In genomic region chr1:15096293-15096692, GRCh38 we compare ENCODE assay signal across 17 cellular contexts. TPM values are rescaled to one million over a fixed set of nuclear protein-coding genes. Genes with fewer than 3 reads are reported as not detected.
A peak's percentile ranks its signal among the peaks of the same experiment; 100 is the strongest.
DNase-seq lines count a peak whose midpoint lies in the region; ATAC-seq and TF ChIP-seq lines count a peak whose summit lies in the region.
"Had no signal": no experiment of that assay in that cellular context is flagged by ENCODE, and none has a peak within 500 bp of the region (broad histone marks: within the 10 kb centered on the region; RNA-seq: fewer than 3 reads in every experiment).

No MANE protein-coding gene starts in this region.

- no peaks in the 10 kb centered on the region for H3K79me2 ChIP-seq in OCI-LY3 (ENCODE audit: low read length)

- no peak for ATAC-seq in left ventricle myocardium superior
- no peak for ATAC-seq in Right ventricle myocardium superior (ENCODE audit: poor library complexity)

- 83 to 91% (median 90%) methylated on average over 7 of the region's 7 CpGs for WGBS in spleen, 5 donors

- no peaks in the 10 kb centered on the region for H3K9me3 ChIP-seq in OCI-LY3 (ENCODE audit: insufficient read depth, low read length)
- H3K9me3 ChIP-seq in spleen: no peaks in the 10 kb centered on the region
- no peaks in the 10 kb centered on the region for H3K9me3 ChIP-seq in vagina
- H3K9me3 ChIP-seq: BE2C; BLaER1 treated with 17β-estradiol and CSF1 and Interleukin-3, amounts not matched to agents 10 nM and 100 nM; HAP-1 had no signal

- no peaks in the 10 kb centered on the region for H4K20me1 ChIP-seq in OCI-LY3 (ENCODE audit: insufficient read depth, low read length)

- TF ChIP-seq CTCF in OCI-LY3 (IDR thresholded peaks at IDR 0.05; ENCODE audit: low read depth, low read length): no peak
- TF ChIP-seq CTCF in spleen (IDR thresholded peaks at IDR 0.05 in 8 of 11, conservative IDR thresholded peaks at IDR 0.05 in 3 of 11): no peak
- TF ChIP-seq CTCF in vagina (IDR thresholded peaks at IDR 0.05): no peak

- H3K9ac ChIP-seq in OCI-LY3 (ENCODE audit: low read length): no peak overlapping the region
- H3K9ac ChIP-seq: BLaER1 treated with 17β-estradiol and CSF1 and Interleukin-3, amounts not matched to agents 10 nM and 100 nM had no signal

- H3K4me3 ChIP-seq in OCI-LY3 (ENCODE audit: low read length) (no peak overlapping the region), spleen (no peak overlapping the region), vagina (no peak overlapping the region)
- H3K4me3 ChIP-seq: BLaER1 treated with 17β-estradiol and CSF1 and Interleukin-3, amounts not matched to agents 10 nM and 100 nM; HAP-1 had no signal

- no peak overlapping the region for H3K27ac ChIP-seq in OCI-LY3 (ENCODE audit: low read length)
- H3K27ac ChIP-seq in spleen: no peak overlapping the region
- H3K27ac ChIP-seq in vagina: no peak overlapping the region
- H3K27ac ChIP-seq: 22Rv1; BLaER1 treated with 17β-estradiol and CSF1 and Interleukin-3, amounts not matched to agents 10 nM and 100 nM had no signal

- H3K36me3 ChIP-seq in OCI-LY3 (replicated peaks; ENCODE audit: low read depth, low read length) (no peaks in the 10 kb centered on the region), spleen (peaks cover 0 to 9% (median 0%) of the 10 kb centered on the region in 6 donors), vagina (no peaks in the 10 kb centered on the region)
- H3K36me3 ChIP-seq: BE2C; BLaER1 treated with 17β-estradiol and CSF1 and Interleukin-3, amounts not matched to agents 10 nM and 100 nM; HAP-1 had no signal

- intact Hi-C loops in left ventricle myocardium superior (cut with micrococcal nuclease): no loop called here
- intact Hi-C loops in Right ventricle myocardium superior (cut with DNase I): no loop called here
- intact Hi-C loops in spleen (cut with DNase I; ENCODE audit: low total_unique reads): no loop called here
- intact Hi-C loops in vagina (cut with DNase I): no loop called here

- TF ChIP-seq POLR2A in spleen (IDR thresholded peaks at IDR 0.05) (no peak), vagina (IDR thresholded peaks at IDR 0.05) (no peak)

- 0 out of 2 replicates have a peak overlapping the region, but pooled peaks have one; percentile 72 for H3K4me2 ChIP-seq in OCI-LY3 (ENCODE audit: low read length)
- H3K4me2 ChIP-seq: BLaER1 treated with 17β-estradiol and CSF1 and Interleukin-3, amounts not matched to agents 10 nM and 100 nM had no signal

- H3K27me3 ChIP-seq in OCI-LY3 (ENCODE audit: low read depth, low read length): no peaks in the 10 kb centered on the region; the same call in 1 of the 2 replicates
- peaks cover 0 to 21% (median 0%) of the 10 kb centered on the region in 7 donors for H3K27me3 ChIP-seq in spleen (replicated peaks in 1 of 7)
- H3K27me3 ChIP-seq in vagina: no peaks in the 10 kb centered on the region
- H3K27me3 ChIP-seq: BE2C; BLaER1 treated with 17β-estradiol and CSF1 and Interleukin-3, amounts not matched to agents 10 nM and 100 nM had no signal

- no peak overlapping the region for H2AFZ ChIP-seq in OCI-LY3 (ENCODE audit: low read depth, low read length)

- DNase-seq in left ventricle myocardium superior (peak; percentile 8), Right ventricle myocardium superior (no peak), spleen (peak; percentile 50), D341Med (ENCODE audit: low spot score) (no peak), vagina (ENCODE audit: extremely low spot score in 2 of 2) (no peak)
- DNase-seq: BE2C; Calu3; CD4-positive, alpha-beta memory T cell; COR-L47; DMS153; DND-41; GOT3; HFFc6 had no signal

- H3K4me1 ChIP-seq in OCI-LY3 (ENCODE audit: low read length) (peaks cover 17% of the 10 kb centered on the region), spleen (peaks cover 0 to 27% (median 8%) of the 10 kb centered on the region in 6 donors), vagina (no peaks in the 10 kb centered on the region)
- H3K4me1 ChIP-seq: BE2C, HAP-1 had no signal

RNA-seq across cellular contexts. Expression of gene TMEM51, which starts 57.3 kb away (rescaled TPM):
- 4.9 TPM for total RNA-seq in left ventricle myocardium superior
- 3.4 TPM for total RNA-seq in Right ventricle myocardium superior
- total RNA-seq in spleen: 10 to 100 TPM in 3 of 7 donors, 1 to 10 TPM in 4; 6.0 to 13.8 (median 8.4) TPM
- polyA plus RNA-seq in spleen: 1 to 10 TPM; 3.5 to 5.3 (median 3.9) TPM
- total RNA-seq in vagina: 31.4 TPM
- polyA plus RNA-seq: CD4-positive, alpha-beta memory T cell had no signal

Comparison
In these comparisons a context has a peak if more than half of its experiments do, and no peak if none do; other contexts are left out.
1. DNase-seq: peak in left ventricle myocardium superior (single experiment) and spleen (single experiment); none in Right ventricle myocardium superior (single experiment), D341Med (single experiment) and vagina (0 of 2).